ENCODE assay signal across 8 cellular contexts in the genomic region with DNA sequence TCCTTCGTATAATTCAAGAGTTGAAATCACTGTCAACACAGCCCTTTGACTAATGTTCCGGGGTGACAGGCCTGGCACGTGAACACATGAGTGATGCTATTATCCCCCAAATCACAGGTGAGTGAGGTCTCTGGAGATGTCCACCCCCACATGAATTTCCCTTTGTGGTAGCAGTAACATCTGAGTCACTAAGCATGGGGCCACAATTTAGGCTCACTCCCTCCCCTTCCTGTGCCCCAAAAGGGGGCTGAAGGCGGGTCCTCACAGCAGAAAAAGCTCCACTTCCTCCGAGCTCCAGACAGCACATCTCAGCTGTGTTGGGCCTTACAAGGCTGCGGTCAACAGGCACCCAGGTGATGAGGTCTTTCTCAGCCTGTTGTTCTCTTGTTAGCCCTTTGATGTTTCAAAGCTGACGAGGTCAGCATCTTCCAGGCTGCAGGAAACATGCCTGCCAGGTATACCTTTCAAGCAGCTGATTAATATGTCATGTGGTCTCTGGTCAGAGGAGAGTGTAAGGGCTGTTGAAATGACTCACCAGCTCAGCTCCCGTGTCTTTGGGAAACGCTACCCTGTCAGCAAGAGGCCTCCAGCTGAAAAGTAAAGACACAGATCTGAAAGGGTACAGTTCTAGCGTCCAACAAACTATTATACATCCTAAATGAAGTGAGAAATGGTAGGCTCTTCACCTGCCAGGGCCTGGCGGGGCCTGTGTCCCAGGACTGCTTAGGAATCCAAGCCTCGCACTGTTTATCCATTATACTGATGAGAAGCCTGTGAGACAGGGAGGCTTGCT.
DNase-seq lines count a peak whose midpoint lies in the region; ATAC-seq lines count a peak whose summit lies in the region.

No MANE protein-coding gene starts in this region.

- DNase-seq in NOMO-1 (lab: John Stamatoyannopoulos, UW; ENCODE audit: unreplicated experiment in 2 of 2) (peak; percentile 73 to 76), activated T-helper 1 cell treated with Interleukin-2 at 50 U/mL for 16 hours (ENCODE audit: low read depth) (peak; percentile 75), kidney tubule cell (ENCODE audit: low spot score) (peak; percentile 99), NCI-H2081 treated with DMSO at 0.1 percent for 48 hours (lab: John Stamatoyannopoulos, UW) (no peak), OCI-M2 (lab: John Stamatoyannopoulos, UW; ENCODE audit: unreplicated experiment) (no peak)
- peak; percentile 64 for DNase-seq in stimulated activated CD8-positive, alpha-beta memory T cell treated with anti-CD3 and anti-CD28 coated beads, Interleukin-12 subunit alpha, Interleukin-12 subunit beta, amount 100 ng/mL, for 4 hours (ENCODE audit: low read depth)

- ATAC-seq in GM18517 (IDR thresholded peaks at IDR 0.05; ENCODE audit: unreplicated experiment) (peak; percentile 82), HG02852 (IDR thresholded peaks at IDR 0.05; ENCODE audit: unreplicated experiment) (peak; percentile 79)

Comparison
In these comparisons a context has a peak if more than half of its experiments do, and no peak if none do; other contexts are left out.
1. DNase-seq: peak in NOMO-1 (2 of 2), activated T-helper 1 cell treated with Interleukin-2 at 50 U/mL for 16 hours (single experiment), kidney tubule cell (single experiment) and stimulated activated CD8-positive, alpha-beta memory T cell treated with anti-CD3 and anti-CD28 coated beads, Interleukin-12 subunit alpha, Interleukin-12 subunit beta, amount 100 ng/mL, for 4 hours (single experiment); none in NCI-H2081 treated with DMSO at 0.1 percent for 48 hours (single experiment) and OCI-M2 (single experiment).